In genomic region chr14:71594828-71595227, GRCh38 we compare ENCODE assay signal across 16 cellular contexts.
DNase-seq lines count a peak whose midpoint lies in the region; ATAC-seq, FAIRE-seq and TF ChIP-seq lines count a peak whose summit lies in the region.
"Had no signal": no experiment of that assay in that cellular context is flagged by ENCODE, and none has a peak within 500 bp of the region (broad histone marks: within the 10 kb centered on the region; RNA-seq: fewer than 3 reads in every experiment).

No MANE protein-coding gene starts in this region.

- H3K4me1 Mint-ChIP-seq in activated T-helper 2 cell treated with anti-CD3 and anti-CD28 coated beads, Interferon-gamma antibody, Interleukin-2, Interleukin-4, amounts not matched to agents 10 μg/mL and 5 μg/mL and 100 μg/mL, durations not matched to agents 14 hours and 24 hours and 36 hours (ENCODE audit: low read depth): peaks cover 73% of the 10 kb centered on the region

- H3K27ac Mint-ChIP-seq in activated T-helper 2 cell treated with anti-CD3 and anti-CD28 coated beads, Interferon-gamma antibody, Interleukin-2, Interleukin-4, amounts not matched to agents 10 μg/mL and 5 μg/mL and 100 μg/mL, durations not matched to agents 14 hours and 24 hours and 36 hours: peak overlapping the region; percentile 73
- H3K27ac Mint-ChIP-seq: stimulated activated naive B cell treated with anti-CD40 and anti-IgM and Interleukin-4, amounts not matched to agents 10 μg/mL and 1 μg/mL and 100 μg/mL, for 72 hours had no signal

- H3K4me3 Mint-ChIP-seq in activated T-helper 2 cell treated with anti-CD3 and anti-CD28 coated beads, Interferon-gamma antibody, Interleukin-2, Interleukin-4, amounts not matched to agents 10 μg/mL and 5 μg/mL and 100 μg/mL, durations not matched to agents 14 hours and 24 hours and 36 hours (ENCODE audit: low read depth): no peak overlapping the region
- H3K4me3 Mint-ChIP-seq: stimulated activated naive B cell treated with anti-CD40 and anti-IgM and Interleukin-4, amounts not matched to agents 10 μg/mL and 1 μg/mL and 100 μg/mL, for 72 hours had no signal

- peak; percentile 26 for DNase-seq in AG10803 (ENCODE audit: low read depth)
- no peak for DNase-seq in GM18507 (ENCODE audit: extremely low spot score, insufficient read length, low read depth)
- DNase-seq in activated T-helper 2 cell treated with anti-CD3 and anti-CD28 coated beads, Interferon-gamma antibody, Interleukin-2, Interleukin-4, amounts not matched to agents 10 μg/mL and 5 μg/mL and 100 μg/mL, durations not matched to agents 14 hours and 24 hours and 36 hours (ENCODE audit: low spot score): no peak
- DNase-seq in iris pigment epithelial cell (ENCODE audit: low read depth): peak; percentile 84
- DNase-seq in testis: no peak
- DNase-seq in midbrain (lab: John Stamatoyannopoulos, UW): no peak
- no peak for DNase-seq in epidermal melanocyte (ENCODE audit: insufficient read length, low spot score)
- DNase-seq: CD4-positive, CD25-positive, alpha-beta regulatory T cell; effector CD8-positive, alpha-beta T cell; heart left ventricle; left ventricle myocardium superior; NK-92 treated with Interleukin-12 subunit alpha and Interleukin-12 subunit beta, amount 100 ng/mL, for 24 hours; pancreas; stimulated activated naive B cell treated with anti-CD40 and anti-IgM and Interleukin-4, amounts not matched to agents 10 μg/mL and 1 μg/mL and 100 μg/mL, for 72 hours had no signal

- no peak for TF ChIP-seq POLR2A in testis (IDR thresholded peaks at IDR 0.05)

- H3K36me3 ChIP-seq in testis (ENCODE audit: low read depth, missing control alignments): no peaks in the 10 kb centered on the region
- H3K36me3 ChIP-seq: heart left ventricle, pancreas had no signal

- no peaks in the 10 kb centered on the region for H3K9me3 ChIP-seq in testis
- H3K9me3 ChIP-seq: pancreas had no signal

- no peak for TF ChIP-seq CTCF in AG10803 (conservative IDR thresholded peaks at IDR 0.05; ENCODE audit: low read length)
- no peak for TF ChIP-seq CTCF in testis (IDR thresholded peaks at IDR 0.05)

- H3K27me3 ChIP-seq in testis: no peaks in the 10 kb centered on the region
- H3K27me3 ChIP-seq: heart left ventricle, pancreas had no signal

- peak; percentile 9 for FAIRE-seq in GM18507 (lab: Jason Lieb, UNC)
- FAIRE-seq: pancreas had no signal

- ATAC-seq in HG02981 (IDR thresholded peaks at IDR 0.05; ENCODE audit: unreplicated experiment): no peak
- ATAC-seq: activated CD4-positive, CD25-positive, alpha-beta regulatory T cell treated with anti-CD3 and anti-CD28 coated beads, Interleukin-2, amount 50 U/mL, for 24 hours; left ventricle myocardium superior; pancreas; stimulated activated naive B cell treated with anti-CD40 and anti-IgM and Interleukin-4, amounts not matched to agents 10 μg/mL and 1 μg/mL and 100 μg/mL, for 72 hours had no signal

- H3K27me3 Mint-ChIP-seq in activated T-helper 2 cell treated with anti-CD3 and anti-CD28 coated beads, Interferon-gamma antibody, Interleukin-2, Interleukin-4, amounts not matched to agents 10 μg/mL and 5 μg/mL and 100 μg/mL, durations not matched to agents 14 hours and 24 hours and 36 hours (ENCODE audit: low read depth): no peaks in the 10 kb centered on the region
- H3K27me3 Mint-ChIP-seq: CD4-positive, CD25-positive, alpha-beta regulatory T cell; stimulated activated naive B cell treated with anti-CD40 and anti-IgM and Interleukin-4, amounts not matched to agents 10 μg/mL and 1 μg/mL and 100 μg/mL, for 72 hours had no signal

- intact Hi-C loops in activated T-helper 2 cell treated with anti-CD3 and anti-CD28 coated beads, Interferon-gamma antibody, Interleukin-2, Interleukin-4, amounts not matched to agents 10 μg/mL and 5 μg/mL and 100 μg/mL, durations not matched to agents 14 hours and 24 hours and 36 hours (cut with micrococcal nuclease): loop anchor here (2.0 to 5.0 kb wide), 5 partner anchors 40 to 270 kb away; no protein-coding TSS in a partner anchor
- intact Hi-C loops in testis (cut with DNase I; ENCODE audit: low total_unique reads): no loop called here

- H3K36me3 Mint-ChIP-seq in activated T-helper 2 cell treated with anti-CD3 and anti-CD28 coated beads, Interferon-gamma antibody, Interleukin-2, Interleukin-4, amounts not matched to agents 10 μg/mL and 5 μg/mL and 100 μg/mL, durations not matched to agents 14 hours and 24 hours and 36 hours (ENCODE audit: low read depth): peaks cover 44% of the 10 kb centered on the region

- H3K27ac ChIP-seq in testis: no peak overlapping the region
- H3K27ac ChIP-seq: heart left ventricle, pancreas had no signal

- H3K4me1 ChIP-seq in testis: peaks cover 16% of the 10 kb centered on the region

- H3K4me3 ChIP-seq in AG10803 (ENCODE audit: low read length) (no peak overlapping the region), testis (no peak overlapping the region)
- H3K4me3 ChIP-seq: heart left ventricle, pancreas had no signal

- peaks cover 10% of the 10 kb centered on the region for H3K9me3 Mint-ChIP-seq in activated T-helper 2 cell treated with anti-CD3 and anti-CD28 coated beads, Interferon-gamma antibody, Interleukin-2, Interleukin-4, amounts not matched to agents 10 μg/mL and 5 μg/mL and 100 μg/mL, durations not matched to agents 14 hours and 24 hours and 36 hours

- 30 to 31% methylated on average over 3 of the region's 3 CpGs for WGBS in testis, 2 donors

Comparison
In these comparisons a context has a peak if more than half of its experiments do, and no peak if none do; other contexts are left out.
1. DNase-seq: peak in AG10803 (single experiment) and iris pigment epithelial cell (single experiment); none in GM18507 (single experiment), activated T-helper 2 cell treated with anti-CD3 and anti-CD28 coated beads, Interferon-gamma antibody, Interleukin-2, Interleukin-4, amounts not matched to agents 10 μg/mL and 5 μg/mL and 100 μg/mL, durations not matched to agents 14 hours and 24 hours and 36 hours (single experiment), testis (single experiment), midbrain (single experiment) and epidermal melanocyte (single experiment).